2 cellular contexts compared by ENCODE assay signal in the genomic region with DNA sequence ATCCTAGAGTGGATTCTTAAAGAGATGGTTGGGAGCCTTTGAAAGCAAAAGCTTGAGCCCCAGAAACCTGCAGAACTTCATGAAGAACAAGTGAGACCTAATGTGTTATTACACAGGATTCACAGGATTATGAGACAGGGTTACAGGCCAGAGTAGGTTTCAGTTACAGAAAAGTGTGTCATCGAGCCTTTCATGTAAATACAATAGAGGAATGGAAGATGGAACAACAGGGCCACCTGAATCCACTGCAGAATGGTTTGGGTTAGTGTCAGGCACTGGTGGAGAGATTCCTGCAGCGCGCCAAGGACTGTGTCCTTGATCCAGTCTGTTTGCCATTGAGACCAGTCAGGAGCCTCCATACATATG.
TF ChIP-seq lines count a peak whose summit lies in the region.

No MANE protein-coding gene starts in this region.

TF ChIP-seq in SK-N-SH, 30 proteins besides CTCF, POLR2A, EP300 and RAD21:
- TF ChIP-seq MEF2A (IDR thresholded peaks at IDR 0.05; ENCODE audit: borderline replicate concordance, low read depth), result no peak
- TF ChIP-seq, protein P1, sequence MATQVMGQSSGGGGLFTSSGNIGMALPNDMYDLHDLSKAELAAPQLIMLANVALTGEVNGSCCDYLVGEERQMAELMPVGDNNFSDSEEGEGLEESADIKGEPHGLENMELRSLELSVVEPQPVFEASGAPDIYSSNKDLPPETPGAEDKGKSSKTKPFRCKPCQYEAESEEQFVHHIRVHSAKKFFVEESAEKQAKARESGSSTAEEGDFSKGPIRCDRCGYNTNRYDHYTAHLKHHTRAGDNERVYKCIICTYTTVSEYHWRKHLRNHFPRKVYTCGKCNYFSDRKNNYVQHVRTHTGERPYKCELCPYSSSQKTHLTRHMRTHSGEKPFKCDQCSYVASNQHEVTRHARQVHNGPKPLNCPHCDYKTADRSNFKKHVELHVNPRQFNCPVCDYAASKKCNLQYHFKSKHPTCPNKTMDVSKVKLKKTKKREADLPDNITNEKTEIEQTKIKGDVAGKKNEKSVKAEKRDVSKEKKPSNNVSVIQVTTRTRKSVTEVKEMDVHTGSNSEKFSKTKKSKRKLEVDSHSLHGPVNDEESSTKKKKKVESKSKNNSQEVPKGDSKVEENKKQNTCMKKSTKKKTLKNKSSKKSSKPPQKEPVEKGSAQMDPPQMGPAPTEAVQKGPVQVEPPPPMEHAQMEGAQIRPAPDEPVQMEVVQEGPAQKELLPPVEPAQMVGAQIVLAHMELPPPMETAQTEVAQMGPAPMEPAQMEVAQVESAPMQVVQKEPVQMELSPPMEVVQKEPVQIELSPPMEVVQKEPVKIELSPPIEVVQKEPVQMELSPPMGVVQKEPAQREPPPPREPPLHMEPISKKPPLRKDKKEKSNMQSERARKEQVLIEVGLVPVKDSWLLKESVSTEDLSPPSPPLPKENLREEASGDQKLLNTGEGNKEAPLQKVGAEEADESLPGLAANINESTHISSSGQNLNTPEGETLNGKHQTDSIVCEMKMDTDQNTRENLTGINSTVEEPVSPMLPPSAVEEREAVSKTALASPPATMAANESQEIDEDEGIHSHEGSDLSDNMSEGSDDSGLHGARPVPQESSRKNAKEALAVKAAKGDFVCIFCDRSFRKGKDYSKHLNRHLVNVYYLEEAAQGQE (IDR thresholded peaks at IDR 0.05; ENCODE audit: low read depth, low read length), result no peak
- TF ChIP-seq FOXM1 (IDR thresholded peaks at IDR 0.05; ENCODE audit: low read depth), result no peak
- TF ChIP-seq GATA2 (CRISPR knock-in tag; IDR thresholded peaks at IDR 0.05), result no peak
- TF ChIP-seq SIN3A (IDR thresholded peaks at IDR 0.05; ENCODE audit: borderline replicate concordance, low read depth, low read length), result no peak
- no peak for TF ChIP-seq TEAD4 (IDR thresholded peaks at IDR 0.05; ENCODE audit: borderline replicate concordance, insufficient read depth)
- no peak for TF ChIP-seq RFX5 (IDR thresholded peaks at IDR 0.05; ENCODE audit: low read length)
- no peak for TF ChIP-seq EZH2phosphoT487 (IDR thresholded peaks at IDR 0.05; ENCODE audit: borderline replicate concordance, low read depth)
- TF ChIP-seq, protein P2, sequence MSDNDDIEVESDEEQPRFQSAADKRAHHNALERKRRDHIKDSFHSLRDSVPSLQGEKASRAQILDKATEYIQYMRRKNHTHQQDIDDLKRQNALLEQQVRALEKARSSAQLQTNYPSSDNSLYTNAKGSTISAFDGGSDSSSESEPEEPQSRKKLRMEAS (IDR thresholded peaks at IDR 0.05; ENCODE audit: low read depth), result no peak
- TF ChIP-seq CHD2 (IDR thresholded peaks at IDR 0.05; ENCODE audit: low read length, partially characterized antibody), result no peak
- TF ChIP-seq RXRA (IDR thresholded peaks at IDR 0.05; ENCODE audit: borderline replicate concordance, low read depth), result no peak
TF ChIP-seq in SK-N-SH: peak in this region for 0.

TF ChIP-seq in SK-N-SH treated with all-trans-retinoic acid at 6 μM for 48 hours, 23 proteins besides CTCF, POLR2A, EP300 and RAD21:
- TF ChIP-seq GLIS3 (CRISPR knock-in tag; IDR thresholded peaks at IDR 0.05) (no peak), CSDC2 (CRISPR knock-in tag; IDR thresholded peaks at IDR 0.05) (no peak), ARNTL (CRISPR knock-in tag; IDR thresholded peaks at IDR 0.05; ENCODE audit: borderline replicate concordance, low read depth) (no peak), SNAI2 (CRISPR knock-in tag; IDR thresholded peaks at IDR 0.05) (no peak), ZC3H10 (CRISPR knock-in tag; IDR thresholded peaks at IDR 0.05) (no peak), TOX (CRISPR knock-in tag; IDR thresholded peaks at IDR 0.05; ENCODE audit: borderline replicate concordance) (no peak), BACH2 (CRISPR knock-in tag; IDR thresholded peaks at IDR 0.05; ENCODE audit: borderline replicate concordance) (no peak), TCF4 (CRISPR knock-in tag; IDR thresholded peaks at IDR 0.05; ENCODE audit: borderline replicate concordance) (no peak), ZNF565 (CRISPR knock-in tag; conservative IDR thresholded peaks at IDR 0.05; ENCODE audit: low read depth) (no peak), ZNF70 (CRISPR knock-in tag; IDR thresholded peaks at IDR 0.05) (no peak), PPARA (CRISPR knock-in tag; IDR thresholded peaks at IDR 0.05; ENCODE audit: borderline replicate concordance) (no peak), ZFP30 (CRISPR knock-in tag; IDR thresholded peaks at IDR 0.05) (no peak)
- TF ChIP-seq, protein P3, sequence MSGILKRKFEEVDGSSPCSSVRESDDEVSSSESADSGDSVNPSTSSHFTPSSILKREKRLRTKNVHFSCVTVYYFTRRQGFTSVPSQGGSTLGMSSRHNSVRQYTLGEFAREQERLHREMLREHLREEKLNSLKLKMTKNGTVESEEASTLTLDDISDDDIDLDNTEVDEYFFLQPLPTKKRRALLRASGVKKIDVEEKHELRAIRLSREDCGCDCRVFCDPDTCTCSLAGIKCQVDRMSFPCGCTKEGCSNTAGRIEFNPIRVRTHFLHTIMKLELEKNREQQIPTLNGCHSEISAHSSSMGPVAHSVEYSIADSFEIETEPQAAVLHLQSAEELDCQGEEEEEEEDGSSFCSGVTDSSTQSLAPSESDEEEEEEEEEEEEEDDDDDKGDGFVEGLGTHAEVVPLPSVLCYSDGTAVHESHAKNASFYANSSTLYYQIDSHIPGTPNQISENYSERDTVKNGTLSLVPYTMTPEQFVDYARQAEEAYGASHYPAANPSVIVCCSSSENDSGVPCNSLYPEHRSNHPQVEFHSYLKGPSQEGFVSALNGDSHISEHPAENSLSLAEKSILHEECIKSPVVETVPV (CRISPR knock-in tag; IDR thresholded peaks at IDR 0.05), result no peak
